Comparison of ENCODE assay signal across 19 cellular contexts in the genomic region with DNA sequence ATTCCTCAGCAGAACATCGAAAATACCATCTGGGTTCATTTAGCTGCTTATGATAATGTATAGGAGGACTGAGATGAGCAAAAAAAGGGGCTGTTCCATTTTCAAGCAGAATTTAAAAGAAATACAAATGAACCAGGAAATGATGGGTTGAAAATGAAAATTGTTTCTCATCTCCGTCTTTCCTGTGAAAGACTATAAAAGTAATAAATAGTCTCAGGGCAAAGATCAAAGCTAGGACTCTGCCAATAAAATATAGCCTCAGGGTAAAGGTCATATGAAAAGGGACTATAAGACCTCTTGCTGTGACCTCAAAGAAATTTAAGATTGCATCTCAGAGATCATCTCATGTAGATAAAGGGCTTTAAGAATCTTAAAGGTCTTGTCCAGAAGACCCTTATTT.
A peak's percentile ranks its signal among the peaks of the same experiment; 100 is the strongest.
DNase-seq lines count a peak whose midpoint lies in the region; ATAC-seq and TF ChIP-seq lines count a peak whose summit lies in the region.
"Had no signal": no experiment of that assay in that cellular context is flagged by ENCODE, and none has a peak within 500 bp of the region (broad histone marks: within the 10 kb centered on the region; RNA-seq: fewer than 3 reads in every experiment).

No MANE protein-coding gene starts in this region.

- H3K4me2 ChIP-seq in H9 (ENCODE audit: insufficient read depth, insufficient read length, low read length) = no peak overlapping the region

- no peak overlapping the region for H3K27ac ChIP-seq in H9 (ENCODE audit: insufficient read length, low read depth, low read length)

- ATAC-seq in activated T-cell treated with anti-CD3 and anti-CD28 coated beads, Interleukin-2, amount 50 U/mL, for 72 hours (replicated peaks in 1 of 2) = no peak
- ATAC-seq in activated CD8-positive, alpha-beta T cell treated with anti-CD3 and anti-CD28 coated beads, Interleukin-2, amount 10 ng/mL, durations not matched to agents 7 days and 5 days = no peak
- ATAC-seq: GM12878, PC-3 had no signal

- H3K79me2 ChIP-seq in H9 (ENCODE audit: insufficient read depth, low read length) = no peaks in the 10 kb centered on the region

- H3K56ac ChIP-seq in H9 (ENCODE audit: insufficient read length, low read depth, low read length) = no peak overlapping the region

- H2BK15ac ChIP-seq in H9 (ENCODE audit: low read depth, low read length) = no peak overlapping the region

- no peak overlapping the region for H4K5ac ChIP-seq in H9 (ENCODE audit: insufficient read length, low read depth, low read length)

- H2AK5ac ChIP-seq in H9 (ENCODE audit: insufficient read length, low read length) = no peak overlapping the region

- H3T11ph ChIP-seq in H9 (ENCODE audit: low read length) = no peak overlapping the region

- H2BK5ac ChIP-seq in H9 (ENCODE audit: insufficient read length, low read length) = no peak overlapping the region

- H3K9ac ChIP-seq in H9 (ENCODE audit: extremely low read depth, insufficient read length, low read length) = no peak overlapping the region

- H2BK12ac ChIP-seq in H9 (ENCODE audit: insufficient read length, low read depth, low read length) = no peak overlapping the region

- H3K27me3 Mint-ChIP-seq in activated T-cell treated with anti-CD3 and anti-CD28 coated beads, Interleukin-2, amount 50 U/mL, for 72 hours (ENCODE audit: low read depth) = no peaks in the 10 kb centered on the region
- H3K27me3 Mint-ChIP-seq in activated CD8-positive, alpha-beta T cell treated with anti-CD3 and anti-CD28 coated beads, Interleukin-2, amount 10 ng/mL, durations not matched to agents 7 days and 5 days (ENCODE audit: low read depth) = no peaks in the 10 kb centered on the region
- no peaks in the 10 kb centered on the region for H3K27me3 Mint-ChIP-seq in nephron progenitor cell (ENCODE audit: low read depth, poor library complexity)
- no peaks in the 10 kb centered on the region for H3K27me3 Mint-ChIP-seq in H9 (ENCODE audit: low read depth)

- H3K23ac ChIP-seq in H9 (ENCODE audit: insufficient read length, low read depth, low read length) = no peak overlapping the region

- H4K91ac ChIP-seq in H9 (ENCODE audit: insufficient read length, low read depth, low read length) = no peak overlapping the region

- no peak overlapping the region for H2BK120ac ChIP-seq in H9 (ENCODE audit: low read depth, low read length, poor library complexity, severe bottlenecking)

- no peaks in the 10 kb centered on the region for H3K27me3 ChIP-seq in H9 (ENCODE audit: insufficient read depth, low read length)
- H3K27me3 ChIP-seq: MG63 had no signal

- no peaks in the 10 kb centered on the region for H4K20me1 ChIP-seq in H9 (ENCODE audit: control insufficient read depth, insufficient read depth, insufficient read length)

- peaks cover 2 to 7% of the 10 kb centered on the region in 2 donors for H3K9me3 Mint-ChIP-seq in activated T-cell treated with anti-CD3 and anti-CD28 coated beads, Interleukin-2, amount 50 U/mL, for 72 hours
- no peaks in the 10 kb centered on the region for H3K9me3 Mint-ChIP-seq in activated CD8-positive, alpha-beta T cell treated with anti-CD3 and anti-CD28 coated beads, Interleukin-2, amount 10 ng/mL, durations not matched to agents 7 days and 5 days (ENCODE audit: insufficient read depth)
- peaks cover 22% of the 10 kb centered on the region for H3K9me3 Mint-ChIP-seq in nephron progenitor cell
- H3K9me3 Mint-ChIP-seq in H9 = no peaks in the 10 kb centered on the region; a peak in 1 of 5 replicates

- no peak overlapping the region for H3K18ac ChIP-seq in H9 (ENCODE audit: insufficient read length, low read depth, low read length)

- H4K8ac ChIP-seq in H9 (replicated peaks; ENCODE audit: insufficient read length, low read depth, low read length) = no peak overlapping the region

- H3K4ac ChIP-seq in H9 (ENCODE audit: low read depth, low read length) = no peak overlapping the region

- no peaks in the 10 kb centered on the region for H3K79me1 ChIP-seq in H9 (ENCODE audit: insufficient read depth, low read depth, low read length, poor library complexity, severe bottlenecking)

- H3K9me3 ChIP-seq in H9 (ENCODE audit: control insufficient read depth, low read depth, low read length) = no peaks in the 10 kb centered on the region
- H3K9me3 ChIP-seq: MG63 had no signal

- TF ChIP-seq CTCF in nephron progenitor cell (IDR thresholded peaks at IDR 0.05) = no peak
- no peak for TF ChIP-seq CTCF in H9 (conservative IDR thresholded peaks at IDR 0.05)

- no peak overlapping the region for H2AFZ ChIP-seq in H9 (ENCODE audit: low read length)

- no peaks in the 10 kb centered on the region for H3K23me2 ChIP-seq in H9 (ENCODE audit: insufficient read length, low read depth, low read length, poor library complexity, severe bottlenecking)

- DNase-seq in activated T-cell treated with anti-CD3 and anti-CD28 coated beads, Interleukin-2, amount 50 U/mL, for 72 hours = no peak
- DNase-seq in activated T-cell treated with anti-CD3 and anti-CD28 coated beads for 4 hours (no peak), LoVo (ENCODE audit: low spot score) (peak; percentile 83), nephron progenitor cell (no peak), H9 (no peak), HCEC 1CT (no peak), SW 1271 (lab: John Stamatoyannopoulos, UW) (no peak)
- no peak for DNase-seq in activated CD8-positive, alpha-beta T cell treated with anti-CD3 and anti-CD28 coated beads, Interleukin-2, amount 10 ng/mL, durations not matched to agents 7 days and 5 days
- DNase-seq: AML-193, Calu3, GOT3, KG1, MG63, NCI-H1105, NCI-H1694 treated with DMSO at 0.1 percent for 48 hours, NCI-H345, NCI-H526 treated with DMSO at 0.1 percent for 48 hours, PC-3 had no signal

- H3K4me1 ChIP-seq in H9 (ENCODE audit: insufficient read depth, low read length) = no peaks in the 10 kb centered on the region

- peaks cover 3 to 4% of the 10 kb centered on the region in 2 donors for H3K36me3 Mint-ChIP-seq in activated T-cell treated with anti-CD3 and anti-CD28 coated beads, Interleukin-2, amount 50 U/mL, for 72 hours (ENCODE audit: insufficient read depth in 2 of 2)
- H3K36me3 Mint-ChIP-seq in activated CD8-positive, alpha-beta T cell treated with anti-CD3 and anti-CD28 coated beads, Interleukin-2, amount 10 ng/mL, durations not matched to agents 7 days and 5 days (ENCODE audit: low read depth) = no peaks in the 10 kb centered on the region
- H3K36me3 Mint-ChIP-seq in nephron progenitor cell (ENCODE audit: low read depth) (peaks cover 5% of the 10 kb centered on the region), H9 (ENCODE audit: insufficient read depth in 1 of 3, low read depth in 3 of 3) (no peaks in the 10 kb centered on the region)

- POLR2A ChIA-PET in activated CD8-positive, alpha-beta T cell treated with anti-CD3 and anti-CD28 coated beads, Interleukin-2, amount 10 ng/mL, durations not matched to agents 7 days and 5 days (lab: Charles Lee) = no interaction called here

- no peak overlapping the region for H2BK20ac ChIP-seq in H9 (ENCODE audit: low read depth, low read length, poor library complexity, severe bottlenecking)

- WGBS in H9 (ENCODE audit: extremely low coverage, insufficient read length, low lambda C conversion rate) = no CpG with 5 or more reads among the region's 2 CpGs

- peak overlapping the region; percentile 2 for H3K27ac Mint-ChIP-seq in activated T-cell treated with anti-CD3 and anti-CD28 coated beads, Interleukin-2, amount 50 U/mL, for 72 hours
- H3K27ac Mint-ChIP-seq in activated CD8-positive, alpha-beta T cell treated with anti-CD3 and anti-CD28 coated beads, Interleukin-2, amount 10 ng/mL, durations not matched to agents 7 days and 5 days = peak overlapping the region; percentile 21
- H3K27ac Mint-ChIP-seq in nephron progenitor cell (peak overlapping the region; percentile 65), H9 (no peak overlapping the region)

- peak overlapping the region in 1 of 2 donors; percentile 9 for H3K4me3 Mint-ChIP-seq in activated T-cell treated with anti-CD3 and anti-CD28 coated beads, Interleukin-2, amount 50 U/mL, for 72 hours
- no peak overlapping the region for H3K4me3 Mint-ChIP-seq in activated CD8-positive, alpha-beta T cell treated with anti-CD3 and anti-CD28 coated beads, Interleukin-2, amount 10 ng/mL, durations not matched to agents 7 days and 5 days
- H3K4me3 Mint-ChIP-seq in nephron progenitor cell = no peak overlapping the region
- no peak overlapping the region for H3K4me3 Mint-ChIP-seq in H9

- H3K14ac ChIP-seq in H9 (ENCODE audit: insufficient read depth, low read length) = no peak overlapping the region

- CTCF ChIA-PET in activated CD8-positive, alpha-beta T cell treated with anti-CD3 and anti-CD28 coated beads, Interleukin-2, amount 10 ng/mL, durations not matched to agents 7 days and 5 days (lab: Charles Lee) = interaction anchor here (1.1 to 1.5 kb wide), 3 partner anchors 11 to 18 kb away, joined by 3 to 4 read pairs (median 3); no protein-coding TSS in a partner anchor

- peaks cover 26% of the 10 kb centered on the region for H3K4me1 Mint-ChIP-seq in activated T-cell treated with anti-CD3 and anti-CD28 coated beads, Interleukin-2, amount 50 U/mL, for 72 hours (ENCODE audit: low read depth)
- H3K4me1 Mint-ChIP-seq in activated CD8-positive, alpha-beta T cell treated with anti-CD3 and anti-CD28 coated beads, Interleukin-2, amount 10 ng/mL, durations not matched to agents 7 days and 5 days (ENCODE audit: low read depth) = peaks cover 8% of the 10 kb centered on the region
- H3K4me1 Mint-ChIP-seq in nephron progenitor cell = peaks cover 40% of the 10 kb centered on the region
- H3K4me1 Mint-ChIP-seq in H9 = no peaks in the 10 kb centered on the region

Comparison
In these comparisons a context has a peak if more than half of its experiments do, and no peak if none do; other contexts are left out.
1. H3K27ac Mint-ChIP-seq: peak in activated T-cell treated with anti-CD3 and anti-CD28 coated beads, Interleukin-2, amount 50 U/mL, for 72 hours (single experiment), activated CD8-positive, alpha-beta T cell treated with anti-CD3 and anti-CD28 coated beads, Interleukin-2, amount 10 ng/mL, durations not matched to agents 7 days and 5 days (single experiment) and nephron progenitor cell (single experiment); none in H9 (0 of 3).